ENCODE assay signal across 22 cellular contexts in genomic region chr9:73114058-73114457, GRCh38.
"Had no signal": no experiment of that assay in that cellular context is flagged by ENCODE, and none has a peak within 500 bp of the region (broad histone marks: within the 10 kb centered on the region; RNA-seq: fewer than 3 reads in every experiment).

No MANE protein-coding gene starts in this region.

- H3K4me3 ChIP-seq: adrenal gland, heart left ventricle, pancreas, thyroid gland had no signal

- H3K27me3 ChIP-seq: adrenal gland, heart left ventricle, pancreas, thyroid gland had no signal

- H3K4me1 Mint-ChIP-seq: nephron progenitor cell had no signal

- H3K27ac Mint-ChIP-seq: activated naive CD4-positive, alpha-beta T cell treated with anti-CD3 and anti-CD28 coated beads, Interleukin-2, amount 10 ng/mL, durations not matched to agents 7 days and 5 days; nephron progenitor cell; stimulated activated naive CD8-positive, alpha-beta T cell treated with anti-CD3 and anti-CD28 coated beads, Interleukin-15, Interleukin-2, amounts not matched to agents 100 ng/mL and 50 ng/mL, for 24 hours had no signal

- H3K4me3 Mint-ChIP-seq: activated naive CD4-positive, alpha-beta T cell treated with anti-CD3 and anti-CD28 coated beads, Interleukin-2, amount 10 ng/mL, durations not matched to agents 7 days and 5 days; nephron progenitor cell; stimulated activated naive CD8-positive, alpha-beta T cell treated with anti-CD3 and anti-CD28 coated beads, Interleukin-15, Interleukin-2, amounts not matched to agents 100 ng/mL and 50 ng/mL, for 24 hours had no signal

- H3K9me3 ChIP-seq: adrenal gland, heart left ventricle, pancreas, thyroid gland had no signal

- H3K27ac ChIP-seq: adrenal gland, heart left ventricle, pancreas, thyroid gland had no signal

- H3K9me3 Mint-ChIP-seq: activated naive CD4-positive, alpha-beta T cell treated with anti-CD3 and anti-CD28 coated beads, Interleukin-2, amount 10 ng/mL, durations not matched to agents 7 days and 5 days; nephron progenitor cell; stimulated activated naive CD8-positive, alpha-beta T cell treated with anti-CD3 and anti-CD28 coated beads, Interleukin-15, Interleukin-2, amounts not matched to agents 100 ng/mL and 50 ng/mL, for 24 hours had no signal

- H3K4me1 ChIP-seq: adrenal gland, heart left ventricle had no signal

- H3K27me3 Mint-ChIP-seq: activated naive CD4-positive, alpha-beta T cell treated with anti-CD3 and anti-CD28 coated beads, Interleukin-2, amount 10 ng/mL, durations not matched to agents 7 days and 5 days; stimulated activated naive CD8-positive, alpha-beta T cell treated with anti-CD3 and anti-CD28 coated beads, Interleukin-15, Interleukin-2, amounts not matched to agents 100 ng/mL and 50 ng/mL, for 24 hours had no signal

- DNase-seq: activated CD4-positive, alpha-beta T cell treated with anti-CD3 and anti-CD28 coated beads for 4 hours; activated CD4-positive, alpha-beta T cell treated with anti-CD3 and anti-CD28 coated beads, Interleukin-2, amount 50 U/mL, for 48 hours; activated CD4-positive, CD25-positive, alpha-beta regulatory T cell; activated effector memory CD4-positive, alpha-beta T cell treated with anti-CD3 and anti-CD28 coated beads, Interleukin-2, amount 50 U/mL, for 16 hours; activated naive CD4-positive, alpha-beta T cell treated with anti-CD3 and anti-CD28 coated beads, Interleukin-2, amount 10 ng/mL, durations not matched to agents 7 days and 5 days; activated T-cell treated with anti-CD3 and anti-CD28 coated beads for 4 hours; adrenal gland; central memory CD4-positive, alpha-beta T cell; dermis blood vessel endothelial cell; effector CD8-positive, alpha-beta T cell; heart left ventricle; left ventricle myocardium superior; mammary epithelial cell; midbrain; nephron progenitor cell; pancreas; right cardiac atrium; stimulated activated CD4-positive, alpha-beta T cell treated with anti-CD3 and anti-CD28 coated beads, Interleukin-12 subunit alpha, Interleukin-12 subunit beta, amount 100 ng/mL, for 4 hours; substantia nigra; SW 1271; thyroid gland had no signal

- ATAC-seq: heart left ventricle, left ventricle myocardium superior, pancreas, right cardiac atrium had no signal

- H3K36me3 ChIP-seq: adrenal gland, heart left ventricle, pancreas, thyroid gland had no signal

- H3K36me3 Mint-ChIP-seq: activated naive CD4-positive, alpha-beta T cell treated with anti-CD3 and anti-CD28 coated beads, Interleukin-2, amount 10 ng/mL, durations not matched to agents 7 days and 5 days had no signal
